ENCODE assay signal across 10 cellular contexts in the genomic region with DNA sequence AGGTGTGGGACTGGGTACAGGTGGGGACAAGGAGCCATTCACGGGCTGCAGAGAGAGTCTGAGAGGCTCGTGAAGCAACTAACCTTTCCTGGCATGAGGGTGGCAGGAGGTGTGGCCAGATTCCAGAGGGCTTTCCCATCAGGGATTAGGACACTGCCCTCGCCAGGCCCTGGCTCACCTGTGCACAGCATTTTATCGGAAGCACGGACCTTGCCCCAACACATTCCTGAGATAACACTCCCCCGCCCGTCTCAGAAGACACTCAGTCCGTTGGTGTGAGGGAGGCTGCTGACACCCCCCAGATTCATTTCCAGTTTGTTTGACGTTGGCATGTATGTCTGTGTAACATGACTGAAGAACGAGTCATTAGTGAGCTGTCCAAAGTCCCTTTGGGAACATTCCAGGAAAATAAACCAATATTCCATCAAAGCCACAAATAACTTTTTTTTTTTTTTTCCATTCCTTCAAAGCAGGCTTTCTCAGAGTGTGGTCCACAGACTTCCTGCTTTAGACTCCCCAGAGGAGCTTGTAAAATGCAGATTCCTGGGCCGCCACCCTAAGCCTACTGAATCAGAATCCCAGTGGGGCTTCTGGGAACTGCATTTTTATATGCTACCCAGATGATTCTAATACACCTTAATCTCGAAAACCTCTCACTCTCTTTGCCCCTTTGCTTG. TPM values are rescaled to one million over a fixed set of nuclear protein-coding genes. Genes with fewer than 3 reads are reported as not detected.
DNase-seq lines count a peak whose midpoint lies in the region; ATAC-seq and TF ChIP-seq lines count a peak whose summit lies in the region.
"Had no signal": no experiment of that assay in that cellular context is flagged by ENCODE, and none has a peak within 500 bp of the region (broad histone marks: within the 10 kb centered on the region; RNA-seq: fewer than 3 reads in every experiment).

No MANE protein-coding gene starts in this region.

- no peaks in the 10 kb centered on the region for H3K27me3 Mint-ChIP-seq in progenitor cell of endocrine pancreas
- no peaks in the 10 kb centered on the region for H3K27me3 Mint-ChIP-seq in activated CD4-positive, alpha-beta memory T cell treated with anti-CD3 and anti-CD28 coated beads, Interleukin-2, amount 10 ng/mL, durations not matched to agents 7 days and 5 days

- peak overlapping the region; percentile 82 for H3K27ac ChIP-seq in SJSA1
- H3K27ac ChIP-seq in foreskin keratinocyte: peak overlapping the region; percentile 39
- H3K27ac ChIP-seq in substantia nigra (ENCODE audit: low read depth, low read length, poor library complexity, severe bottlenecking): no peak overlapping the region

- no peaks in the 10 kb centered on the region for H3K36me3 ChIP-seq in SJSA1

- H3K4me3 ChIP-seq in SJSA1: no peak overlapping the region

- ATAC-seq in foreskin keratinocyte (peak; percentile 88), GM18498 (IDR thresholded peaks at IDR 0.05; ENCODE audit: unreplicated experiment) (no peak)
- ATAC-seq in activated CD4-positive, CD25-positive, alpha-beta regulatory T cell treated with anti-CD3 and anti-CD28 coated beads, Interleukin-2, amount 50 U/mL, for 24 hours: no peak

- no peaks in the 10 kb centered on the region for H3K9me3 ChIP-seq in SJSA1 (replicated peaks)

- TF ChIP-seq CTCF in foreskin keratinocyte (conservative IDR thresholded peaks at IDR 0.05): peak; percentile 49
- no peak for TF ChIP-seq CTCF in progenitor cell of endocrine pancreas (IDR thresholded peaks at IDR 0.05; ENCODE audit: unreplicated experiment)

- peak overlapping the region; percentile 25 for H3K4me3 Mint-ChIP-seq in progenitor cell of endocrine pancreas (ENCODE audit: low read depth)
- H3K4me3 Mint-ChIP-seq in activated CD4-positive, alpha-beta memory T cell treated with anti-CD3 and anti-CD28 coated beads, Interleukin-2, amount 10 ng/mL, durations not matched to agents 7 days and 5 days: no peak overlapping the region

- no peaks in the 10 kb centered on the region for H3K27me3 ChIP-seq in SJSA1 (replicated peaks)
- H3K27me3 ChIP-seq in foreskin keratinocyte: no peaks in the 10 kb centered on the region

- H3K4me1 ChIP-seq in SJSA1 (replicated peaks): peaks cover 62% of the 10 kb centered on the region
- H3K4me1 ChIP-seq in foreskin keratinocyte: peaks cover 27% of the 10 kb centered on the region

- peaks cover 59% of the 10 kb centered on the region for H3K4me1 Mint-ChIP-seq in progenitor cell of endocrine pancreas (ENCODE audit: low read depth)
- no peaks in the 10 kb centered on the region for H3K4me1 Mint-ChIP-seq in activated CD4-positive, alpha-beta memory T cell treated with anti-CD3 and anti-CD28 coated beads, Interleukin-2, amount 10 ng/mL, durations not matched to agents 7 days and 5 days

- H3K9me3 Mint-ChIP-seq in progenitor cell of endocrine pancreas (ENCODE audit: low read depth): no peaks in the 10 kb centered on the region
- no peaks in the 10 kb centered on the region for H3K9me3 Mint-ChIP-seq in activated CD4-positive, alpha-beta memory T cell treated with anti-CD3 and anti-CD28 coated beads, Interleukin-2, amount 10 ng/mL, durations not matched to agents 7 days and 5 days

- DNase-seq in GM04503 (ENCODE audit: low read depth) (peak; percentile 84), SJSA1 (ENCODE audit: low read depth in 1 of 2, low spot score in 2 of 2) (peak; percentile 92 to 94), foreskin keratinocyte (peak; percentile 98 to 99), progenitor cell of endocrine pancreas (ENCODE audit: low spot score, unreplicated experiment) (no peak), substantia nigra (lab: John Stamatoyannopoulos, UW) (no peak)
- DNase-seq in activated CD4-positive, alpha-beta memory T cell treated with anti-CD3 and anti-CD28 coated beads, Interleukin-2, amount 10 ng/mL, durations not matched to agents 7 days and 5 days: no peak
- DNase-seq: NCI-H82; stimulated activated CD4-positive, alpha-beta T cell treated with anti-CD3 and anti-CD28 coated beads, Interleukin-4, amount 100 ng/mL, for 24 hours had no signal

- CTCF ChIA-PET in activated CD4-positive, alpha-beta memory T cell treated with anti-CD3 and anti-CD28 coated beads, Interleukin-2, amount 10 ng/mL, durations not matched to agents 7 days and 5 days (lab: Charles Lee): no interaction called here

- POLR2A ChIA-PET in activated CD4-positive, alpha-beta memory T cell treated with anti-CD3 and anti-CD28 coated beads, Interleukin-2, amount 10 ng/mL, durations not matched to agents 7 days and 5 days (lab: Charles Lee): no interaction called here

- H3K36me3 Mint-ChIP-seq in progenitor cell of endocrine pancreas (ENCODE audit: insufficient read depth): no peaks in the 10 kb centered on the region
- H3K36me3 Mint-ChIP-seq in activated CD4-positive, alpha-beta memory T cell treated with anti-CD3 and anti-CD28 coated beads, Interleukin-2, amount 10 ng/mL, durations not matched to agents 7 days and 5 days (ENCODE audit: low read depth): no peaks in the 10 kb centered on the region

- peak overlapping the region; percentile 99 for H3K27ac Mint-ChIP-seq in progenitor cell of endocrine pancreas
- H3K27ac Mint-ChIP-seq in activated CD4-positive, alpha-beta memory T cell treated with anti-CD3 and anti-CD28 coated beads, Interleukin-2, amount 10 ng/mL, durations not matched to agents 7 days and 5 days: no peak overlapping the region

RNA-seq across cellular contexts. Expression of gene WWC1, which starts 23.4 kb away (rescaled TPM):
- 13.2 and 21.3 TPM in 2 replicates for total RNA-seq in SJSA1 (2014; rRNA removed; shearing (Covaris generic))
- total RNA-seq in foreskin keratinocyte (32.7 and 37.9 TPM in 2 replicates), progenitor cell of endocrine pancreas (62.3 and 70.3 TPM in 2 replicates)
- polyA plus RNA-seq in foreskin keratinocyte: 18.1 and 20.1 TPM in 2 replicates
- not detected for total RNA-seq in activated CD4-positive, alpha-beta memory T cell treated with anti-CD3 and anti-CD28 coated beads, Interleukin-2, amount 10 ng/mL, durations not matched to agents 7 days and 5 days

Comparison
In these comparisons a context has a peak if more than half of its experiments do, and no peak if none do; other contexts are left out.
1. DNase-seq: peak in GM04503 (single experiment), SJSA1 (2 of 2) and foreskin keratinocyte (2 of 2); none in progenitor cell of endocrine pancreas (single experiment), activated CD4-positive, alpha-beta memory T cell treated with anti-CD3 and anti-CD28 coated beads, Interleukin-2, amount 10 ng/mL, durations not matched to agents 7 days and 5 days (single experiment) and substantia nigra (0 of 49).
2. RNA of gene WWC1, which starts 23.4 kb away (total RNA-seq): 62.3 to 70.3 TPM in progenitor cell of endocrine pancreas, 32.7 to 37.9 TPM in foreskin keratinocyte and 13.2 to 21.3 TPM in SJSA1; not detected in activated CD4-positive, alpha-beta memory T cell treated with anti-CD3 and anti-CD28 coated beads, Interleukin-2, amount 10 ng/mL, durations not matched to agents 7 days and 5 days; every median in the first group is over 10 times any median in the second.